ENCODE assay signal across 15 cellular contexts in genomic region chr12:101013993-101014392, GRCh38.
DNase-seq lines count a peak whose midpoint lies in the region; ATAC-seq lines count a peak whose summit lies in the region.
"Had no signal": no experiment of that assay in that cellular context is flagged by ENCODE, and none has a peak within 500 bp of the region (broad histone marks: within the 10 kb centered on the region; RNA-seq: fewer than 3 reads in every experiment).

No MANE protein-coding gene starts in this region.

- peak; percentile 37 for DNase-seq in DMS53 (lab: John Stamatoyannopoulos, UW)
- peak; percentile 19 for DNase-seq in HuH-7.5 (ENCODE audit: low spot score)
- DNase-seq in NCI-H69 (lab: John Stamatoyannopoulos, UW): peak; percentile 76
- no peak for DNase-seq in left colon
- no peak for DNase-seq in HUDEP-2 (lab: John Stamatoyannopoulos, UW; ENCODE audit: unreplicated experiment in 76 of 76)
- no peak for DNase-seq in NCI-H2029 (lab: John Stamatoyannopoulos, UW)
- DNase-seq: 8988T; CD4-positive, alpha-beta memory T cell; DMS153; HCEC 1CT; IMR-90 had no signal

- ATAC-seq in left colon (peak; percentile 98), HG02642 (IDR thresholded peaks at IDR 0.05; ENCODE audit: poor library complexity, unreplicated experiment) (no peak), HG02759 (IDR thresholded peaks at IDR 0.05; ENCODE audit: unreplicated experiment) (no peak)
- ATAC-seq: GM23338, K562 had no signal

- intact Hi-C loops in left colon (cut with DNase I, micrococcal nuclease): no loop called here

Comparison
In these comparisons a context has a peak if more than half of its experiments do, and no peak if none do; other contexts are left out.
1. DNase-seq: peak in DMS53 (single experiment), HuH-7.5 (single experiment) and NCI-H69 (single experiment); none in left colon (0 of 2), HUDEP-2 (0 of 76) and NCI-H2029 (single experiment).